Comparison of ENCODE assay signal across 8 cellular contexts in the genomic region with DNA sequence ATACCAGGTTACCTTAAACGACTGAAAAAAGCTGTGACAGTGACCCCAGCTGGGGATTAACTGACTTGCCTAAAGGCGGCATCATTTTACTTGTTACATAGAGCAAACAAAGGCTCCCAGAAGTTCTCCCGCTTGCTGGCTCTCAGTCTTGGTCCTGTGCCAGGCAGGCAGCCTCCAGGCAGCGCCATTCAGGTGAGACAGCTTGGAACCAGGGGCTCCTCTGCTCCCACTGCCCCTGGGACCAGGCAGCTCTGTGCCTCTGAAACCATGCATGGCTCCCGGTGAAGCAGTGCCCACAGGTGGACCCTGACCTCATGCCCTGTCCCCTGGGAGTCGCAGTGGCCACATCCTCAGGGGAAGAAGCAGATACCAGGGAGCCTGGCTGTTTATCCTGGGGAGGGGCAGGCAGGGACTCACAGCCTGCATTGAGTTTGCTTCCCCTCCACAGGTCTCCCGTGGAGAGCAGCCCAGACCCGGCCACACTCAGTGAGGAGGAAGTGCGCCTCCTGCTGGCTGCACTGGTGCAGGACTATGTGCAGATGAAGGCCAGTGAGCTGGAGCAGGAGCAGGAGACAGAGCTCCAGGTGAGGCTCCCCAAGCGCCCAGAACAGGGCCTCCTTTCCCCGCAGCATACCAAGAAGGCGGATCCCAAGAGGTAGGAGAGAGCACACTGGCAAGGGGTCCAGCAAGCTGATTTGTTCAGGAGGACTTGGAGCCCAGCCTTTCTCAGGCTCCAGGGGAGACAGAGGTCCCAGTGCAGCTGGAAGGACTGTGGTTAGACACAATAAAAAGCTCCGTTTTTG. TPM values are rescaled to one million over a fixed set of nuclear protein-coding genes. Genes with fewer than 3 reads are reported as not detected.
DNase-seq lines count a peak whose midpoint lies in the region; ATAC-seq and TF ChIP-seq lines count a peak whose summit lies in the region.

No MANE protein-coding gene starts in this region.

- no peak overlapping the region for H3K4me3 ChIP-seq in body of pancreas

- DNase-seq in NCI-H1694 (lab: John Stamatoyannopoulos, UW) (peak; percentile 71), UCSD-AML1 (lab: John Stamatoyannopoulos, UW; ENCODE audit: unreplicated experiment) (peak; percentile 85), body of pancreas (peak; percentile 81 to 89 (median 84)), left colon (peak; percentile 71 to 93), foreskin melanocyte (no peak)
- DNase-seq in stimulated activated CD4-positive, alpha-beta T cell treated with anti-CD3 and anti-CD28 coated beads, Interleukin-4, amount 100 ng/mL, for 48 hours (ENCODE audit: low read depth in 2 of 2), result peak; percentile 83 to 91

- peak; percentile 57 for ATAC-seq in GM18502 (IDR thresholded peaks at IDR 0.05; ENCODE audit: poor library complexity, unreplicated experiment)
- ATAC-seq in HG02798 (IDR thresholded peaks at IDR 0.05; ENCODE audit: poor library complexity, unreplicated experiment), result peak; percentile 68
- peak; percentile 61 for ATAC-seq in body of pancreas
- ATAC-seq in left colon, result peak; percentile 90

- H3K27ac ChIP-seq in body of pancreas, result peak overlapping the region in 1 of 4 donors; percentile 29

- H3K9me3 ChIP-seq in body of pancreas, result no peaks in the 10 kb centered on the region

- intact Hi-C loops in body of pancreas (cut with DNase I), result loop anchor here (5.0 to 10.0 kb wide), 2 partner anchors 113 to 370 kb away; no protein-coding TSS in a partner anchor
- intact Hi-C loops in left colon (cut with DNase I, micrococcal nuclease), result loop anchor here (5.0 to 10.0 kb wide), 5 partner anchors 115 to 297 kb away; a partner anchor contains a TSS

- peaks cover 38% of the 10 kb centered on the region for H3K4me1 ChIP-seq in body of pancreas

- H3K36me3 ChIP-seq in body of pancreas (replicated peaks in 1 of 2; ENCODE audit: insufficient read depth in 1 of 2, low read depth in 2 of 2), result no peaks in the 10 kb centered on the region

- TF ChIP-seq POLR2A in body of pancreas (IDR thresholded peaks at IDR 0.05), result no peak

- 17 to 18% methylated on average over 9 to 13 of the region's 13 CpGs for WGBS in body of pancreas, 2 donors

- no peaks in the 10 kb centered on the region for H3K27me3 ChIP-seq in body of pancreas

- peak; percentile 69 to 81 (median 75) for TF ChIP-seq CTCF in body of pancreas (IDR thresholded peaks at IDR 0.05)

RNA-seq across cellular contexts. Expression of a gene that starts 15.6 kb away (rescaled TPM):
- total RNA-seq in body of pancreas (10 to 100 TPM in 1 of 2 donors, 1 to 10 TPM in 1; 7.6 to 29.1 TPM), left colon (10 to 100 TPM; 19.1 to 21.8 TPM)
